In the genomic region with DNA sequence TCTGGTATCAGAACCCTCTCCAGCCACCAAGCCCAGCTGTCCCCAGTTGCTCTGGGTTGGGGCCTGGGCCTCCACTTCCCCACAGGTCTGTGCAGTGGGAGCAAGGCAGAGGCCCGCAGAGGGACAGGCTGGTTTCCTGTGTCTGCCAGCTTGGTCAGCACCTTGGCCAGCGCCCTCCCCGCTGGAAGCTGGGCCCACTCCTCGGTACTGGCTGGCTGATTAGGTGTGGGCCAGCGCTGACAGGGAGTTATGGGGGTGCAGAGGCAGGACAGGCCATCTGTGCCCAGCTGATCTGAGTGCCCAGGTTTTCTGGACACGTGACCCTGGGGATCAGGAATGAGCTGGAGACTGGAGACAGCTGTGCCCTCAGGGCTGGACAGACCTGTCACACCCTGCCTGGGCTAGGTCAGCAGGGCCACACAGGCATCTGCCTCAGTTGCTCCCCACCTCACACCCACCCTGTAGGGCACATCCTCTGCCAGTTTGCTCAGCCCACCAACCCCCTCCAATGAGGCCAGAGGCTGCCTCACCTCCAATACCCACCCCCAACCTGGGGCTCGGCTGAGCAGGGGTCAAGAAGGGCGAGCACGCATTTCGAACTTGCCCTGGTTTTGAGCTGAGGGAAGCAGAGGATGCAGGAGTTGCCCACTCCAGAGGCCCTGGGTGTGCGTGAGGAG, we compare ENCODE assay signal across 1 cellular context.
TF ChIP-seq lines count a peak whose summit lies in the region.

No MANE protein-coding gene starts in this region.

TF ChIP-seq in HepG2, 621 proteins besides CTCF, POLR2A, EP300 and RAD21 (continued from another document and continues in another):
- TF ChIP-seq, protein P1, sequence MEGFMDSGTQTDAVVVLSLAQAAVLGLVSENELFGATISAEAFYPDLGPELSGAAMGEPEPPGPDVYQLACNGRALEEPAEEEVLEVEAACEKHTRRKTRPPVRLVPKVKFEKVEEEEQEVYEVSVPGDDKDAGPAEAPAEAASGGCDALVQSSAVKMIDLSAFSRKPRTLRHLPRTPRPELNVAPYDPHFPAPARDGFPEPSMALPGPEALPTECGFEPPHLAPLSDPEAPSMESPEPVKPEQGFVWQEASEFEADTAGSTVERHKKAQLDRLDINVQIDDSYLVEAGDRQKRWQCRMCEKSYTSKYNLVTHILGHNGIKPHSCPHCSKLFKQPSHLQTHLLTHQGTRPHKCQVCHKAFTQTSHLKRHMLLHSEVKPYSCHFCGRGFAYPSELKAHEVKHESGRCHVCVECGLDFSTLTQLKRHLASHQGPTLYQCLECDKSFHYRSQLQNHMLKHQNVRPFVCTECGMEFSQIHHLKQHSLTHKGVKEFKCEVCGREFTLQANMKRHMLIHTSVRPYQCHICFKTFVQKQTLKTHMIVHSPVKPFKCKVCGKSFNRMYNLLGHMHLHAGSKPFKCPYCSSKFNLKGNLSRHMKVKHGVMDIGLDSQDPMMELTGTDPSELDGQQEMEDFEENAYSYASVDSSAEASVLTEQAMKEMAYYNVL (CRISPR knock-in tag; IDR thresholded peaks at IDR 0.05; ENCODE audit: borderline replicate concordance) = peak; percentile 52; the same call in 1 of the 2 replicates
- TF ChIP-seq, protein P2, sequence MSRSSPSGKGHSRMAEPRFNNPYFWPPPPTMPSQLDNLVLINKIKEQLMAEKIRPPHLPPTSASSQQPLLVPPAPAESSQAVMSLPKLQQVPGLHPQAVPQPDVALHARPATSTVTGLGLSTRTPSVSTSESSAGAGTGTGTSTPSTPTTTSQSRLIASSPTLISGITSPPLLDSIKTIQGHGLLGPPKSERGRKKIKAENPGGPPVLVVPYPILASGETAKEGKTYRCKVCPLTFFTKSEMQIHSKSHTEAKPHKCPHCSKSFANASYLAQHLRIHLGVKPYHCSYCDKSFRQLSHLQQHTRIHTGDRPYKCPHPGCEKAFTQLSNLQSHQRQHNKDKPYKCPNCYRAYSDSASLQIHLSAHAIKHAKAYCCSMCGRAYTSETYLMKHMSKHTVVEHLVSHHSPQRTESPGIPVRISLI (CRISPR knock-in tag; IDR thresholded peaks at IDR 0.05; ENCODE audit: borderline replicate concordance) = 0 out of 2 replicates have a peak, but pooled peaks have one; percentile 37
- TF ChIP-seq TCF12 (IDR thresholded peaks at IDR 0.05) (no peak), TCF12 (CRISPR knock-in tag; IDR thresholded peaks at IDR 0.05) (no peak; the same call in 1 of the 2 replicates), BCL6 (CRISPR knock-in tag; IDR thresholded peaks at IDR 0.05) (peak; percentile 56), RFXANK (CRISPR knock-in tag; IDR thresholded peaks at IDR 0.05) (peak; percentile 75; the same call in 1 of the 2 replicates), STAT5B (CRISPR knock-in tag; IDR thresholded peaks at IDR 0.05) (peak; percentile 91; the same call in 1 of the 2 replicates), PITX1 (CRISPR knock-in tag; IDR thresholded peaks at IDR 0.05) (0 out of 2 replicates have a peak, but pooled peaks have one; percentile 16), SP140L (CRISPR knock-in tag; IDR thresholded peaks at IDR 0.05; ENCODE audit: borderline replicate concordance) (no peak; the same call in 1 of the 2 replicates), NFYB (CRISPR knock-in tag; IDR thresholded peaks at IDR 0.05) (0 out of 2 replicates have a peak, but pooled peaks have one; percentile 10), GTF3A (CRISPR knock-in tag; conservative IDR thresholded peaks at IDR 0.05) (no peak), KMT2B (CRISPR knock-in tag; IDR thresholded peaks at IDR 0.05) (peak; percentile 50; the same call in 1 of the 2 replicates), FOSL2 (CRISPR knock-in tag; IDR thresholded peaks at IDR 0.05) (peak; percentile 46; the same call in 1 of the 2 replicates), ZNF891 (CRISPR knock-in tag; IDR thresholded peaks at IDR 0.05) (peak; percentile 82; the same call in 1 of the 2 replicates), GPN1 (CRISPR knock-in tag; IDR thresholded peaks at IDR 0.05; ENCODE audit: borderline replicate concordance) (peak; percentile 91; the same call in 1 of the 2 replicates), ZNF235 (CRISPR knock-in tag; IDR thresholded peaks at IDR 0.05; ENCODE audit: borderline replicate concordance) (0 out of 2 replicates have a peak, but pooled peaks have one; percentile 39), ZNF232 (CRISPR knock-in tag; IDR thresholded peaks at IDR 0.05; ENCODE audit: borderline replicate concordance) (peak; percentile 94), ZNF724P (CRISPR knock-in tag; IDR thresholded peaks at IDR 0.05; ENCODE audit: borderline replicate concordance) (peak; percentile 91), ZNF672 (CRISPR knock-in tag; IDR thresholded peaks at IDR 0.05) (no peak), SIN3B (IDR thresholded peaks at IDR 0.05; ENCODE audit: low read length) (no peak), TARDBP (CRISPR knock-in tag; IDR thresholded peaks at IDR 0.05) (0 out of 2 replicates have a peak, but pooled peaks have one; percentile 48), HES4 (CRISPR knock-in tag; IDR thresholded peaks at IDR 0.05; ENCODE audit: borderline replicate concordance) (peak; percentile 97), ZNF329 (CRISPR knock-in tag; IDR thresholded peaks at IDR 0.05; ENCODE audit: low read depth) (peak; percentile 56; the same call in 1 of the 2 replicates), TGIF2 (CRISPR knock-in tag; IDR thresholded peaks at IDR 0.05) (peak; percentile 53; the same call in 1 of the 2 replicates), HMG20B (CRISPR knock-in tag; conservative IDR thresholded peaks at IDR 0.05) (no peak), ZNF138 (CRISPR knock-in tag; IDR thresholded peaks at IDR 0.05; ENCODE audit: low read depth) (0 out of 2 replicates have a peak, but pooled peaks have one; percentile 55), ZNF225 (CRISPR knock-in tag; IDR thresholded peaks at IDR 0.05) (peak; percentile 68; the same call in 1 of the 2 replicates), ZNF777 (CRISPR knock-in tag; IDR thresholded peaks at IDR 0.05) (0 out of 2 replicates have a peak, but pooled peaks have one; percentile 37), NCOA2 (CRISPR knock-in tag; IDR thresholded peaks at IDR 0.05) (peak; percentile 48; the same call in 1 of the 2 replicates), ZNF451 (CRISPR knock-in tag; IDR thresholded peaks at IDR 0.05) (peak; percentile 89; the same call in 1 of the 2 replicates)
- TF ChIP-seq, protein P3, sequence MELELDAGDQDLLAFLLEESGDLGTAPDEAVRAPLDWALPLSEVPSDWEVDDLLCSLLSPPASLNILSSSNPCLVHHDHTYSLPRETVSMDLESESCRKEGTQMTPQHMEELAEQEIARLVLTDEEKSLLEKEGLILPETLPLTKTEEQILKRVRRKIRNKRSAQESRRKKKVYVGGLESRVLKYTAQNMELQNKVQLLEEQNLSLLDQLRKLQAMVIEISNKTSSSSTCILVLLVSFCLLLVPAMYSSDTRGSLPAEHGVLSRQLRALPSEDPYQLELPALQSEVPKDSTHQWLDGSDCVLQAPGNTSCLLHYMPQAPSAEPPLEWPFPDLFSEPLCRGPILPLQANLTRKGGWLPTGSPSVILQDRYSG (CRISPR knock-in tag; IDR thresholded peaks at IDR 0.05) = 0 out of 2 replicates have a peak, but pooled peaks have one; percentile 50
- TF ChIP-seq, protein P4, sequence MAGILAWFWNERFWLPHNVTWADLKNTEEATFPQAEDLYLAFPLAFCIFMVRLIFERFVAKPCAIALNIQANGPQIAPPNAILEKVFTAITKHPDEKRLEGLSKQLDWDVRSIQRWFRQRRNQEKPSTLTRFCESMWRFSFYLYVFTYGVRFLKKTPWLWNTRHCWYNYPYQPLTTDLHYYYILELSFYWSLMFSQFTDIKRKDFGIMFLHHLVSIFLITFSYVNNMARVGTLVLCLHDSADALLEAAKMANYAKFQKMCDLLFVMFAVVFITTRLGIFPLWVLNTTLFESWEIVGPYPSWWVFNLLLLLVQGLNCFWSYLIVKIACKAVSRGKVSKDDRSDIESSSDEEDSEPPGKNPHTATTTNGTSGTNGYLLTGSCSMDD (CRISPR knock-in tag; IDR thresholded peaks at IDR 0.05) = peak; percentile 75; the same call in 1 of the 2 replicates
- TF ChIP-seq, protein P5, sequence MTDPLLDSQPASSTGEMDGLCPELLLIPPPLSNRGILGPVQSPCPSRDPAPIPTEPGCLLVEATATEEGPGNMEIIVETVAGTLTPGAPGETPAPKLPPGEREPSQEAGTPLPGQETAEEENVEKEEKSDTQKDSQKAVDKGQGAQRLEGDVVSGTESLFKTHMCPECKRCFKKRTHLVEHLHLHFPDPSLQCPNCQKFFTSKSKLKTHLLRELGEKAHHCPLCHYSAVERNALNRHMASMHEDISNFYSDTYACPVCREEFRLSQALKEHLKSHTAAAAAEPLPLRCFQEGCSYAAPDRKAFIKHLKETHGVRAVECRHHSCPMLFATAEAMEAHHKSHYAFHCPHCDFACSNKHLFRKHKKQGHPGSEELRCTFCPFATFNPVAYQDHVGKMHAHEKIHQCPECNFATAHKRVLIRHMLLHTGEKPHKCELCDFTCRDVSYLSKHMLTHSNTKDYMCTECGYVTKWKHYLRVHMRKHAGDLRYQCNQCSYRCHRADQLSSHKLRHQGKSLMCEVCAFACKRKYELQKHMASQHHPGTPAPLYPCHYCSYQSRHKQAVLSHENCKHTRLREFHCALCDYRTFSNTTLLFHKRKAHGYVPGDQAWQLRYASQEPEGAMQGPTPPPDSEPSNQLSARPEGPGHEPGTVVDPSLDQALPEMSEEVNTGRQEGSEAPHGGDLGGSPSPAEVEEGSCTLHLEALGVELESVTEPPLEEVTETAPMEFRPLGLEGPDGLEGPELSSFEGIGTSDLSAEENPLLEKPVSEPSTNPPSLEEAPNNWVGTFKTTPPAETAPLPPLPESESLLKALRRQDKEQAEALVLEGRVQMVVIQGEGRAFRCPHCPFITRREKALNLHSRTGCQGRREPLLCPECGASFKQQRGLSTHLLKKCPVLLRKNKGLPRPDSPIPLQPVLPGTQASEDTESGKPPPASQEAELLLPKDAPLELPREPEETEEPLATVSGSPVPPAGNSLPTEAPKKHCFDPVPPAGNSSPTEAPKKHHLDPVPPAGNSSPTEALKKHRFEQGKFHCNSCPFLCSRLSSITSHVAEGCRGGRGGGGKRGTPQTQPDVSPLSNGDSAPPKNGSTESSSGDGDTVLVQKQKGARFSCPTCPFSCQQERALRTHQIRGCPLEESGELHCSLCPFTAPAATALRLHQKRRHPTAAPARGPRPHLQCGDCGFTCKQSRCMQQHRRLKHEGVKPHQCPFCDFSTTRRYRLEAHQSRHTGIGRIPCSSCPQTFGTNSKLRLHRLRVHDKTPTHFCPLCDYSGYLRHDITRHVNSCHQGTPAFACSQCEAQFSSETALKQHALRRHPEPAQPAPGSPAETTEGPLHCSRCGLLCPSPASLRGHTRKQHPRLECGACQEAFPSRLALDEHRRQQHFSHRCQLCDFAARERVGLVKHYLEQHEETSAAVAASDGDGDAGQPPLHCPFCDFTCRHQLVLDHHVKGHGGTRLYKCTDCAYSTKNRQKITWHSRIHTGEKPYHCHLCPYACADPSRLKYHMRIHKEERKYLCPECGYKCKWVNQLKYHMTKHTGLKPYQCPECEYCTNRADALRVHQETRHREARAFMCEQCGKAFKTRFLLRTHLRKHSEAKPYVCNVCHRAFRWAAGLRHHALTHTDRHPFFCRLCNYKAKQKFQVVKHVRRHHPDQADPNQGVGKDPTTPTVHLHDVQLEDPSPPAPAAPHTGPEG (CRISPR knock-in tag; IDR thresholded peaks at IDR 0.05) = 0 out of 2 replicates have a peak, but pooled peaks have one; percentile 29
- TF ChIP-seq, protein P6, sequence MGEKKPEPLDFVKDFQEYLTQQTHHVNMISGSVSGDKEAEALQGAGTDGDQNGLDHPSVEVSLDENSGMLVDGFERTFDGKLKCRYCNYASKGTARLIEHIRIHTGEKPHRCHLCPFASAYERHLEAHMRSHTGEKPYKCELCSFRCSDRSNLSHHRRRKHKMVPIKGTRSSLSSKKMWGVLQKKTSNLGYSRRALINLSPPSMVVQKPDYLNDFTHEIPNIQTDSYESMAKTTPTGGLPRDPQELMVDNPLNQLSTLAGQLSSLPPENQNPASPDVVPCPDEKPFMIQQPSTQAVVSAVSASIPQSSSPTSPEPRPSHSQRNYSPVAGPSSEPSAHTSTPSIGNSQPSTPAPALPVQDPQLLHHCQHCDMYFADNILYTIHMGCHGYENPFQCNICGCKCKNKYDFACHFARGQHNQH (CRISPR knock-in tag; IDR thresholded peaks at IDR 0.05) = peak; percentile 63; the same call in 1 of the 2 replicates
- TF ChIP-seq, protein P7, sequence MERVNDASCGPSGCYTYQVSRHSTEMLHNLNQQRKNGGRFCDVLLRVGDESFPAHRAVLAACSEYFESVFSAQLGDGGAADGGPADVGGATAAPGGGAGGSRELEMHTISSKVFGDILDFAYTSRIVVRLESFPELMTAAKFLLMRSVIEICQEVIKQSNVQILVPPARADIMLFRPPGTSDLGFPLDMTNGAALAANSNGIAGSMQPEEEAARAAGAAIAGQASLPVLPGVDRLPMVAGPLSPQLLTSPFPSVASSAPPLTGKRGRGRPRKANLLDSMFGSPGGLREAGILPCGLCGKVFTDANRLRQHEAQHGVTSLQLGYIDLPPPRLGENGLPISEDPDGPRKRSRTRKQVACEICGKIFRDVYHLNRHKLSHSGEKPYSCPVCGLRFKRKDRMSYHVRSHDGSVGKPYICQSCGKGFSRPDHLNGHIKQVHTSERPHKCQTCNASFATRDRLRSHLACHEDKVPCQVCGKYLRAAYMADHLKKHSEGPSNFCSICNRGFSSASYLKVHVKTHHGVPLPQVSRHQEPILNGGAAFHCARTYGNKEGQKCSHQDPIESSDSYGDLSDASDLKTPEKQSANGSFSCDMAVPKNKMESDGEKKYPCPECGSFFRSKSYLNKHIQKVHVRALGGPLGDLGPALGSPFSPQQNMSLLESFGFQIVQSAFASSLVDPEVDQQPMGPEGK (CRISPR knock-in tag; IDR thresholded peaks at IDR 0.05) = 0 out of 2 replicates have a peak, but pooled peaks have one; percentile 32
- TF ChIP-seq, protein P8, sequence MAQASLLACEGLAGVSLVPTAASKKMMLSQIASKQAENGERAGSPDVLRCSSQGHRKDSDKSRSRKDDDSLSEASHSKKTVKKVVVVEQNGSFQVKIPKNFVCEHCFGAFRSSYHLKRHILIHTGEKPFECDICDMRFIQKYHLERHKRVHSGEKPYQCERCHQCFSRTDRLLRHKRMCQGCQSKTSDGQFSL (CRISPR knock-in tag; IDR thresholded peaks at IDR 0.05) = no peak
- TF ChIP-seq, protein P9, sequence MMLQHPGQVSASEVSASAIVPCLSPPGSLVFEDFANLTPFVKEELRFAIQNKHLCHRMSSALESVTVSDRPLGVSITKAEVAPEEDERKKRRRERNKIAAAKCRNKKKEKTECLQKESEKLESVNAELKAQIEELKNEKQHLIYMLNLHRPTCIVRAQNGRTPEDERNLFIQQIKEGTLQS (CRISPR knock-in tag; IDR thresholded peaks at IDR 0.05) = 0 out of 2 replicates have a peak, but pooled peaks have one; percentile 39
- TF ChIP-seq, protein P10, sequence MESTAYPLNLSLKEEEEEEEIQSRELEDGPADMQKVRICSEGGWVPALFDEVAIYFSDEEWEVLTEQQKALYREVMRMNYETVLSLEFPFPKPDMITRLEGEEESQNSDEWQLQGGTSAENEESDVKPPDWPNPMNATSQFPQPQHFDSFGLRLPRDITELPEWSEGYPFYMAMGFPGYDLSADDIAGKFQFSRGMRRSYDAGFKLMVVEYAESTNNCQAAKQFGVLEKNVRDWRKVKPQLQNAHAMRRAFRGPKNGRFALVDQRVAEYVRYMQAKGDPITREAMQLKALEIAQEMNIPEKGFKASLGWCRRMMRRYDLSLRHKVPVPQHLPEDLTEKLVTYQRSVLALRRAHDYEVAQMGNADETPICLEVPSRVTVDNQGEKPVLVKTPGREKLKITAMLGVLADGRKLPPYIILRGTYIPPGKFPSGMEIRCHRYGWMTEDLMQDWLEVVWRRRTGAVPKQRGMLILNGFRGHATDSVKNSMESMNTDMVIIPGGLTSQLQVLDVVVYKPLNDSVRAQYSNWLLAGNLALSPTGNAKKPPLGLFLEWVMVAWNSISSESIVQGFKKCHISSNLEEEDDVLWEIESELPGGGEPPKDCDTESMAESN (CRISPR knock-in tag; conservative IDR thresholded peaks at IDR 0.05) = peak; percentile 71; the same call in 1 of the 2 replicates
- TF ChIP-seq, protein P11, sequence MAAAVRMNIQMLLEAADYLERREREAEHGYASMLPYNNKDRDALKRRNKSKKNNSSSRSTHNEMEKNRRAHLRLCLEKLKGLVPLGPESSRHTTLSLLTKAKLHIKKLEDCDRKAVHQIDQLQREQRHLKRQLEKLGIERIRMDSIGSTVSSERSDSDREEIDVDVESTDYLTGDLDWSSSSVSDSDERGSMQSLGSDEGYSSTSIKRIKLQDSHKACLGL (CRISPR knock-in tag; IDR thresholded peaks at IDR 0.05) = peak; percentile 84
